ENCODE assay signal across 11 cellular contexts in genomic region chr20:50138120-50138478, GRCh38. TPM values are rescaled to one million over a fixed set of nuclear protein-coding genes. Genes with fewer than 3 reads are reported as not detected.
DNase-seq lines count a peak whose midpoint lies in the region; ATAC-seq and TF ChIP-seq lines count a peak whose summit lies in the region.
"Had no signal": no experiment of that assay in that cellular context is flagged by ENCODE, and none has a peak within 500 bp of the region (broad histone marks: within the 10 kb centered on the region; RNA-seq: fewer than 3 reads in every experiment).

No MANE protein-coding gene starts in this region.

- H3K4me3 ChIP-seq in esophagus squamous epithelium (no peak overlapping the region), parathyroid adenoma (ENCODE audit: low read depth, low read length) (no peak overlapping the region), vagina (no peak overlapping the region)

- H3K9ac ChIP-seq in parathyroid adenoma, result no peak overlapping the region

- H3K36me3 ChIP-seq in esophagus squamous epithelium (peaks cover 6 to 85% (median 27%) of the 10 kb centered on the region in 3 donors), parathyroid adenoma (ENCODE audit: control insufficient read depth, insufficient read depth, low read length) (no peaks in the 10 kb centered on the region), vagina (peaks cover 0 to 13% of the 10 kb centered on the region in 2 donors)

- TF ChIP-seq CTCF in esophagus squamous epithelium (IDR thresholded peaks at IDR 0.05) (no peak), parathyroid adenoma (IDR thresholded peaks at IDR 0.05) (no peak), vagina (IDR thresholded peaks at IDR 0.05) (no peak)

- no peaks in the 10 kb centered on the region for H3K27me3 ChIP-seq in esophagus squamous epithelium
- H3K27me3 ChIP-seq in parathyroid adenoma (ENCODE audit: control insufficient read depth, insufficient read depth, low read length), result no peaks in the 10 kb centered on the region
- H3K27me3 ChIP-seq in vagina, result no peaks in the 10 kb centered on the region

- H2AFZ ChIP-seq in parathyroid adenoma, result no peak overlapping the region

- no peaks in the 10 kb centered on the region for H3K9me3 ChIP-seq in esophagus squamous epithelium
- H3K9me3 ChIP-seq in parathyroid adenoma (ENCODE audit: control insufficient read depth, low read length), result no peaks in the 10 kb centered on the region
- no peaks in the 10 kb centered on the region for H3K9me3 ChIP-seq in vagina

- WGBS in esophagus squamous epithelium, 2 donors, result 58 to 67% methylated on average over 3 to 5 of the region's 5 CpGs

- H3K4me2 ChIP-seq in parathyroid adenoma (ENCODE audit: low read length), result peak overlapping the region; percentile 2

- peaks cover 53 to 90% (median 55%) of the 10 kb centered on the region in 3 donors for H3K4me1 ChIP-seq in esophagus squamous epithelium
- H3K4me1 ChIP-seq in parathyroid adenoma, result peaks cover 89% of the 10 kb centered on the region
- peaks cover 51% of the 10 kb centered on the region for H3K4me1 ChIP-seq in vagina

- TF ChIP-seq POLR2A in esophagus squamous epithelium (IDR thresholded peaks at IDR 0.05) (no peak), vagina (IDR thresholded peaks at IDR 0.05) (no peak)

- peak; percentile 30 for ATAC-seq in Right ventricle myocardium inferior

- intact Hi-C loops in Right ventricle myocardium inferior (cut with DNase I), result no loop called here
- intact Hi-C loops in cardiac septum (cut with DNase I), result no loop called here
- intact Hi-C loops in esophagus squamous epithelium (cut with DNase I), result no loop called here
- intact Hi-C loops in vagina (cut with DNase I), result no loop called here

- DNase-seq in Right ventricle myocardium inferior (ENCODE audit: missing footprints), result no peak
- no peak for DNase-seq in cardiac septum (ENCODE audit: low spot score)
- no peak for DNase-seq in esophagus squamous epithelium (lab: John Stamatoyannopoulos, UW)
- no peak for DNase-seq in vagina (ENCODE audit: extremely low spot score in 2 of 2)
- DNase-seq in NCI-H187 (lab: John Stamatoyannopoulos, UW), result no peak
- DNase-seq in stimulated activated CD4-positive, alpha-beta T cell treated with anti-CD3 and anti-CD28 coated beads, Interleukin-4, amount 100 ng/mL, for 1 hour, result no peak
- DNase-seq in AG20443 (ENCODE audit: low spot score), result no peak
- DNase-seq: activated B cell treated with CpG ODN at 0.5 μM for 24 hours, EL, NCI-H524 treated with DMSO at 0.1 percent for 48 hours had no signal

- H3K27ac ChIP-seq in esophagus squamous epithelium, result peak overlapping the region; percentile 53 to 99 (median 86)
- peak overlapping the region; percentile 91 for H3K27ac ChIP-seq in parathyroid adenoma
- H3K27ac ChIP-seq in vagina, result peak overlapping the region; percentile 62

- H3K79me2 ChIP-seq in parathyroid adenoma, result peaks cover 39% of the 10 kb centered on the region

RNA-seq across cellular contexts. Expression of gene PEDS1, which starts 15.4 kb away (rescaled TPM):
- total RNA-seq in Right ventricle myocardium inferior (31.2 TPM), cardiac septum (15.2 TPM), esophagus squamous epithelium (10 to 100 TPM; 32.8 to 54.0 (median 46.7) TPM), vagina (25.5 TPM)

RNA-seq across cellular contexts. Expression of gene UBE2V1, which starts 25.1 kb away (rescaled TPM):
- total RNA-seq in Right ventricle myocardium inferior, result 74.3 TPM
- total RNA-seq in cardiac septum, result 70.3 TPM
- 10 to 100 TPM; 44.4 to 80.7 (median 63.4) TPM for total RNA-seq in esophagus squamous epithelium
- 74.2 TPM for total RNA-seq in vagina

RNA-seq across cellular contexts. Expression of gene CEBPB, which starts 52.5 kb away (rescaled TPM):
- total RNA-seq in Right ventricle myocardium inferior, result 62.4 TPM
- 33.2 TPM for total RNA-seq in cardiac septum
- 10 to 100 TPM; 31.3 to 46.5 (median 38.2) TPM for total RNA-seq in esophagus squamous epithelium
- 264 TPM for total RNA-seq in vagina
